2 cellular contexts compared by ENCODE assay signal in genomic region chr7:76342222-76342621, GRCh38.
A peak's percentile ranks its signal among the peaks of the same experiment; 100 is the strongest.
TF ChIP-seq lines count a peak whose summit lies in the region.

No MANE protein-coding gene starts in this region.

TF ChIP-seq in GM23338, 12 proteins besides CTCF, POLR2A, EP300 and RAD21:
- no peak for TF ChIP-seq ZNF114 (CRISPR knock-in tag; IDR thresholded peaks at IDR 0.05)
- no peak for TF ChIP-seq EZH2phosphoT487 (IDR thresholded peaks at IDR 0.05; ENCODE audit: unreplicated experiment)
- no peak for TF ChIP-seq ZNF462 (CRISPR knock-in tag; IDR thresholded peaks at IDR 0.05)
- TF ChIP-seq, protein P1, sequence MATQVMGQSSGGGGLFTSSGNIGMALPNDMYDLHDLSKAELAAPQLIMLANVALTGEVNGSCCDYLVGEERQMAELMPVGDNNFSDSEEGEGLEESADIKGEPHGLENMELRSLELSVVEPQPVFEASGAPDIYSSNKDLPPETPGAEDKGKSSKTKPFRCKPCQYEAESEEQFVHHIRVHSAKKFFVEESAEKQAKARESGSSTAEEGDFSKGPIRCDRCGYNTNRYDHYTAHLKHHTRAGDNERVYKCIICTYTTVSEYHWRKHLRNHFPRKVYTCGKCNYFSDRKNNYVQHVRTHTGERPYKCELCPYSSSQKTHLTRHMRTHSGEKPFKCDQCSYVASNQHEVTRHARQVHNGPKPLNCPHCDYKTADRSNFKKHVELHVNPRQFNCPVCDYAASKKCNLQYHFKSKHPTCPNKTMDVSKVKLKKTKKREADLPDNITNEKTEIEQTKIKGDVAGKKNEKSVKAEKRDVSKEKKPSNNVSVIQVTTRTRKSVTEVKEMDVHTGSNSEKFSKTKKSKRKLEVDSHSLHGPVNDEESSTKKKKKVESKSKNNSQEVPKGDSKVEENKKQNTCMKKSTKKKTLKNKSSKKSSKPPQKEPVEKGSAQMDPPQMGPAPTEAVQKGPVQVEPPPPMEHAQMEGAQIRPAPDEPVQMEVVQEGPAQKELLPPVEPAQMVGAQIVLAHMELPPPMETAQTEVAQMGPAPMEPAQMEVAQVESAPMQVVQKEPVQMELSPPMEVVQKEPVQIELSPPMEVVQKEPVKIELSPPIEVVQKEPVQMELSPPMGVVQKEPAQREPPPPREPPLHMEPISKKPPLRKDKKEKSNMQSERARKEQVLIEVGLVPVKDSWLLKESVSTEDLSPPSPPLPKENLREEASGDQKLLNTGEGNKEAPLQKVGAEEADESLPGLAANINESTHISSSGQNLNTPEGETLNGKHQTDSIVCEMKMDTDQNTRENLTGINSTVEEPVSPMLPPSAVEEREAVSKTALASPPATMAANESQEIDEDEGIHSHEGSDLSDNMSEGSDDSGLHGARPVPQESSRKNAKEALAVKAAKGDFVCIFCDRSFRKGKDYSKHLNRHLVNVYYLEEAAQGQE (IDR thresholded peaks at IDR 0.05; ENCODE audit: unreplicated experiment), result no peak
- TF ChIP-seq, protein P2, sequence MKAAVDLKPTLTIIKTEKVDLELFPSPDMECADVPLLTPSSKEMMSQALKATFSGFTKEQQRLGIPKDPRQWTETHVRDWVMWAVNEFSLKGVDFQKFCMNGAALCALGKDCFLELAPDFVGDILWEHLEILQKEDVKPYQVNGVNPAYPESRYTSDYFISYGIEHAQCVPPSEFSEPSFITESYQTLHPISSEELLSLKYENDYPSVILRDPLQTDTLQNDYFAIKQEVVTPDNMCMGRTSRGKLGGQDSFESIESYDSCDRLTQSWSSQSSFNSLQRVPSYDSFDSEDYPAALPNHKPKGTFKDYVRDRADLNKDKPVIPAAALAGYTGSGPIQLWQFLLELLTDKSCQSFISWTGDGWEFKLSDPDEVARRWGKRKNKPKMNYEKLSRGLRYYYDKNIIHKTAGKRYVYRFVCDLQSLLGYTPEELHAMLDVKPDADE (IDR thresholded peaks at IDR 0.05), result no peak
- TF ChIP-seq NANOG (IDR thresholded peaks at IDR 0.05; ENCODE audit: borderline replicate concordance), result no peak
- TF ChIP-seq CREB1 (CRISPR knock-in tag; IDR thresholded peaks at IDR 0.05; ENCODE audit: low read depth), result no peak
- no peak for TF ChIP-seq JUNB (IDR thresholded peaks at IDR 0.05; ENCODE audit: unreplicated experiment)
- no peak for TF ChIP-seq STAT1 (IDR thresholded peaks at IDR 0.05; ENCODE audit: unreplicated experiment)
- TF ChIP-seq EZH2 (IDR thresholded peaks at IDR 0.05; ENCODE audit: low read depth, unreplicated experiment), result no peak
- no peak for TF ChIP-seq POLR2AphosphoS5 (IDR thresholded peaks at IDR 0.05; ENCODE audit: low read depth)
- no peak for TF ChIP-seq ZNF331 (CRISPR knock-in tag; IDR thresholded peaks at IDR 0.05; ENCODE audit: low read depth)

TF ChIP-seq in K562, 482 proteins besides CTCF, POLR2A, EP300 and RAD21:
- TF ChIP-seq POLR2H (tag; IDR thresholded peaks at IDR 0.05; ENCODE audit: low read depth) (no peak), CEBPB (tag; IDR thresholded peaks at IDR 0.05) (no peak), FOXK1 (CRISPR knock-in tag; IDR thresholded peaks at IDR 0.05; ENCODE audit: borderline replicate concordance) (no peak), POLR2B (IDR thresholded peaks at IDR 0.05; ENCODE audit: low read depth, partially characterized antibody) (peak; percentile 29), NCOA1 (IDR thresholded peaks at IDR 0.05; ENCODE audit: low read depth) (no peak), ARID1B (IDR thresholded peaks at IDR 0.05) (no peak), RBM39 (optimal IDR thresholded peaks at IDR 0.05; ENCODE audit: low read depth, low read length) (no peak), PML (IDR thresholded peaks at IDR 0.05; ENCODE audit: low read length) (peak; percentile 36; the same call in 1 of the 2 replicates), NR0B1 (IDR thresholded peaks at IDR 0.05; ENCODE audit: partially characterized antibody) (no peak), SRSF7 (optimal IDR thresholded peaks at IDR 0.05; ENCODE audit: low read depth, low read length) (no peak), NFYB (IDR thresholded peaks at IDR 0.05; ENCODE audit: extremely low read depth, insufficient read length) (no peak)
